In genomic region chr1:153510984-153511410, GRCh38 we compare ENCODE assay signal across 7 cellular contexts. TPM values are rescaled to one million over a fixed set of nuclear protein-coding genes. Genes with fewer than 3 reads are reported as not detected.
A peak's percentile ranks its signal among the peaks of the same experiment; 100 is the strongest.
DNase-seq lines count a peak whose midpoint lies in the region; ATAC-seq, FAIRE-seq and TF ChIP-seq lines count a peak whose summit lies in the region.

No MANE protein-coding gene starts in this region.

- FAIRE-seq in GM12892 (lab: Jason Lieb, UNC) = peak; percentile 54

- H3K4me1 Mint-ChIP-seq in T-helper 1 cell treated with Interleukin-12 subunit alpha and Interleukin-12 subunit beta and Interleukin-4 antibody, amounts not matched to agents 30 μg/mL and 1 μg/mL, for 36 hours (ENCODE audit: low read depth) = peaks cover 24% of the 10 kb centered on the region
- H3K4me1 Mint-ChIP-seq in activated naive CD8-positive, alpha-beta T cell treated with anti-CD3 and anti-CD28 coated beads, Interleukin-2, amount 50 U/mL, for 24 hours = peaks cover 15% of the 10 kb centered on the region

- intact Hi-C loops in left cardiac atrium (cut with DNase I) (loop anchor here (1.0 to 10.0 kb wide), 3 partner anchors 57 to 264 kb away; partner anchors contain the start of gene SLC27A3 (in 1 of the 2)), sciatic nerve (cut with DNase I) (no loop called here)

- ATAC-seq in activated naive CD8-positive, alpha-beta T cell treated with anti-CD3 and anti-CD28 coated beads, Interleukin-2, amount 50 U/mL, for 24 hours = peak; percentile 86
- ATAC-seq in left cardiac atrium = peak; percentile 60 to 75
- peak; percentile 68 for ATAC-seq in sciatic nerve
- ATAC-seq in GM18909 (IDR thresholded peaks at IDR 0.05; ENCODE audit: poor library complexity, unreplicated experiment) = no peak

- peak; percentile 78 for DNase-seq in GM12892 (ENCODE audit: insufficient read length)
- DNase-seq in NCI-H1417 (lab: John Stamatoyannopoulos, UW) = peak; percentile 71 to 89 (median 86)
- DNase-seq in activated naive CD8-positive, alpha-beta T cell treated with anti-CD3 and anti-CD28 coated beads, Interleukin-2, amount 50 U/mL, for 24 hours = peak; percentile 90
- DNase-seq in left cardiac atrium = peak; percentile 88
- DNase-seq in sciatic nerve (ENCODE audit: low spot score) = peak; percentile 90

- H3K27ac Mint-ChIP-seq in T-helper 1 cell treated with Interleukin-12 subunit alpha and Interleukin-12 subunit beta and Interleukin-4 antibody, amounts not matched to agents 30 μg/mL and 1 μg/mL, for 36 hours = peak overlapping the region; percentile 49
- peak overlapping the region; percentile 89 for H3K27ac Mint-ChIP-seq in activated naive CD8-positive, alpha-beta T cell treated with anti-CD3 and anti-CD28 coated beads, Interleukin-2, amount 50 U/mL, for 24 hours

- H3K9me3 Mint-ChIP-seq in T-helper 1 cell treated with Interleukin-12 subunit alpha and Interleukin-12 subunit beta and Interleukin-4 antibody, amounts not matched to agents 30 μg/mL and 1 μg/mL, for 36 hours = no peaks in the 10 kb centered on the region
- no peaks in the 10 kb centered on the region for H3K9me3 Mint-ChIP-seq in activated naive CD8-positive, alpha-beta T cell treated with anti-CD3 and anti-CD28 coated beads, Interleukin-2, amount 50 U/mL, for 24 hours

- no peaks in the 10 kb centered on the region for H3K36me3 Mint-ChIP-seq in T-helper 1 cell treated with Interleukin-12 subunit alpha and Interleukin-12 subunit beta and Interleukin-4 antibody, amounts not matched to agents 30 μg/mL and 1 μg/mL, for 36 hours (ENCODE audit: low read depth)
- no peaks in the 10 kb centered on the region for H3K36me3 Mint-ChIP-seq in activated naive CD8-positive, alpha-beta T cell treated with anti-CD3 and anti-CD28 coated beads, Interleukin-2, amount 50 U/mL, for 24 hours (ENCODE audit: low read depth)

- TF ChIP-seq POLR2A in GM12892 (IDR thresholded peaks at IDR 0.05; ENCODE audit: low read depth, low read length) = no peak

- H3K27me3 Mint-ChIP-seq in T-helper 1 cell treated with Interleukin-12 subunit alpha and Interleukin-12 subunit beta and Interleukin-4 antibody, amounts not matched to agents 30 μg/mL and 1 μg/mL, for 36 hours (ENCODE audit: low read depth) = no peaks in the 10 kb centered on the region
- peaks cover 1% of the 10 kb centered on the region for H3K27me3 Mint-ChIP-seq in activated naive CD8-positive, alpha-beta T cell treated with anti-CD3 and anti-CD28 coated beads, Interleukin-2, amount 50 U/mL, for 24 hours

- no peak overlapping the region for H3K4me3 Mint-ChIP-seq in T-helper 1 cell treated with Interleukin-12 subunit alpha and Interleukin-12 subunit beta and Interleukin-4 antibody, amounts not matched to agents 30 μg/mL and 1 μg/mL, for 36 hours
- H3K4me3 Mint-ChIP-seq in activated naive CD8-positive, alpha-beta T cell treated with anti-CD3 and anti-CD28 coated beads, Interleukin-2, amount 50 U/mL, for 24 hours = no peak overlapping the region

RNA-seq across cellular contexts. Expression of gene S100A6, which starts 24.8 kb away (rescaled TPM):
- 24.7 TPM for polyA plus RNA-seq in GM12892 (2012; ENCODE audit: missing spikeins)
- total RNA-seq in left cardiac atrium = 100 to 1,000 TPM; 449 to 518 TPM
- total RNA-seq in sciatic nerve = 1,022 TPM

RNA-seq across cellular contexts. Expression of gene S100A5, which starts 29.7 kb away (rescaled TPM):
- polyA plus RNA-seq in GM12892 (2012; ENCODE audit: missing spikeins) = not detected
- total RNA-seq in left cardiac atrium (not detected), sciatic nerve (not detected)

RNA-seq across cellular contexts. Expression of gene S100A4, which starts 34.6 kb away (rescaled TPM):
- 53.5 TPM for polyA plus RNA-seq in GM12892 (2012; ENCODE audit: missing spikeins)
- total RNA-seq in left cardiac atrium (100 to 1,000 TPM; 206 to 332 TPM), sciatic nerve (258 TPM)

RNA-seq across cellular contexts. Expression of gene S100A3, which starts 38.1 kb away (rescaled TPM):
- polyA plus RNA-seq in GM12892 (2012; ENCODE audit: missing spikeins) = not detected
- total RNA-seq in left cardiac atrium (1 to 10 TPM in 1 of 2 donors, under 1 TPM in 1; 0.77 to 3.3 TPM), sciatic nerve (not detected)

RNA-seq across cellular contexts. Expression of gene S100A7, which starts 50.5 kb away (rescaled TPM):
- not detected for polyA plus RNA-seq in GM12892 (2012; ENCODE audit: missing spikeins)
- total RNA-seq in left cardiac atrium = not detected
- 0.85 TPM for total RNA-seq in sciatic nerve
